8 cellular contexts compared by ENCODE assay signal in genomic region chr11:64229959-64230208, GRCh38. TPM values are rescaled to one million over a fixed set of nuclear protein-coding genes. Genes with fewer than 3 reads are reported as not detected.
DNase-seq lines count a peak whose midpoint lies in the region; ATAC-seq and TF ChIP-seq lines count a peak whose summit lies in the region.

No MANE protein-coding gene starts in this region.

- 23% methylated on average over 7 of the region's 7 CpGs for WGBS in right lobe of liver (ENCODE audit: insufficient coverage, low coverage, low lambda C conversion rate, missing lambda C conversion rate)
- WGBS in thymus: 43% methylated on average over 7 of the region's 7 CpGs

- peaks cover 4% of the 10 kb centered on the region for H3K36me3 Mint-ChIP-seq in activated CD4-positive, alpha-beta T cell treated with anti-CD3 and anti-CD28 coated beads, Interleukin-2, amount 10 ng/mL, durations not matched to agents 24 days and 14 days (ENCODE audit: low read depth)

- H3K27me3 Mint-ChIP-seq in activated CD4-positive, alpha-beta T cell treated with anti-CD3 and anti-CD28 coated beads, Interleukin-2, amount 10 ng/mL, durations not matched to agents 24 days and 14 days: no peaks in the 10 kb centered on the region

- no peaks in the 10 kb centered on the region for H3K36me3 ChIP-seq in right lobe of liver
- peaks cover 3% of the 10 kb centered on the region for H3K36me3 ChIP-seq in thymus (ENCODE audit: control insufficient read depth, insufficient read depth)

- intact Hi-C loops in activated CD4-positive, alpha-beta T cell treated with anti-CD3 and anti-CD28 coated beads, Interleukin-2, amount 10 ng/mL, durations not matched to agents 24 days and 14 days (cut with micrococcal nuclease): loop anchor here (1.0 kb wide), 1 partner anchor 11 kb away; the partner anchor contains the start of gene FKBP2
- intact Hi-C loops in right lobe of liver (cut with DNase I): no loop called here

- H3K27ac Mint-ChIP-seq in activated CD4-positive, alpha-beta T cell treated with anti-CD3 and anti-CD28 coated beads, Interleukin-2, amount 10 ng/mL, durations not matched to agents 24 days and 14 days: peak overlapping the region; percentile 89

- in situ Hi-C loops in astrocyte of the spinal cord (cut with HindIII; ENCODE audit: low sequenced_read_pairs): no loop called here

- no peak for TF ChIP-seq CTCF in astrocyte of the spinal cord (IDR thresholded peaks at IDR 0.05; ENCODE audit: low read depth, low read length)
- no peak for TF ChIP-seq CTCF in right lobe of liver (IDR thresholded peaks at IDR 0.05)

- H3K4me3 Mint-ChIP-seq in activated CD4-positive, alpha-beta T cell treated with anti-CD3 and anti-CD28 coated beads, Interleukin-2, amount 10 ng/mL, durations not matched to agents 24 days and 14 days: peak overlapping the region; percentile 92

- no peak for TF ChIP-seq POLR2A in right lobe of liver (IDR thresholded peaks at IDR 0.05)

- H3K4me3 ChIP-seq in astrocyte of the spinal cord (ENCODE audit: low read depth, low read length) (peak overlapping the region; percentile 78), right lobe of liver (peak overlapping the region; percentile 71 to 78 (median 71)), thymus (ENCODE audit: low read length) (peak overlapping the region; percentile 64)

- H3K27ac ChIP-seq in right lobe of liver (peak overlapping the region; percentile 65 to 90 (median 74)), thymus (ENCODE audit: low read depth) (peak overlapping the region; percentile 94)

- H3K4me1 Mint-ChIP-seq in activated CD4-positive, alpha-beta T cell treated with anti-CD3 and anti-CD28 coated beads, Interleukin-2, amount 10 ng/mL, durations not matched to agents 24 days and 14 days: peaks cover 37% of the 10 kb centered on the region

- no peak for DNase-seq in activated CD4-positive, alpha-beta T cell treated with anti-CD3 and anti-CD28 coated beads, Interleukin-2, amount 10 ng/mL, durations not matched to agents 24 days and 14 days
- no peak for DNase-seq in activated CD4-positive, alpha-beta T cell treated with anti-CD3 and anti-CD28 coated beads for 48 hours
- DNase-seq in astrocyte of the spinal cord (ENCODE audit: low read depth, low spot score) (no peak), right lobe of liver (no peak), NCI-H226 (no peak)

- H3K9me3 ChIP-seq in right lobe of liver: no peaks in the 10 kb centered on the region
- no peaks in the 10 kb centered on the region for H3K9me3 ChIP-seq in thymus (ENCODE audit: control insufficient read depth)

- ATAC-seq in right lobe of liver: no peak
- no peak for ATAC-seq in HG03565 (IDR thresholded peaks at IDR 0.05; ENCODE audit: unreplicated experiment)
- ATAC-seq in GM18858 (IDR thresholded peaks at IDR 0.05; ENCODE audit: unreplicated experiment): no peak

- H3K4me1 ChIP-seq in right lobe of liver (peaks cover 4 to 29% (median 11%) of the 10 kb centered on the region in 4 donors), thymus (ENCODE audit: control insufficient read depth, insufficient read depth, low read length) (peaks cover 32% of the 10 kb centered on the region)

- H3K27me3 ChIP-seq in right lobe of liver (no peaks in the 10 kb centered on the region), thymus (ENCODE audit: control insufficient read depth, insufficient read depth) (no peaks in the 10 kb centered on the region)

- no peaks in the 10 kb centered on the region for H3K9me3 Mint-ChIP-seq in activated CD4-positive, alpha-beta T cell treated with anti-CD3 and anti-CD28 coated beads, Interleukin-2, amount 10 ng/mL, durations not matched to agents 24 days and 14 days

RNA-seq across cellular contexts. Expression of gene DNAJC4, which starts 0.5 kb away (rescaled TPM):
- 19.9 and 20.0 TPM in 2 replicates for total RNA-seq in activated CD4-positive, alpha-beta T cell treated with anti-CD3 and anti-CD28 coated beads, Interleukin-2, amount 10 ng/mL, durations not matched to agents 24 days and 14 days
- total RNA-seq in right lobe of liver: 10 to 100 TPM; 14.6 to 27.6 (median 21.4) TPM
- 134 TPM for polyA plus RNA-seq in thymus

RNA-seq across cellular contexts. Expression of gene NUDT22, which starts 3.8 kb away (rescaled TPM):
- 66.1 and 72.6 TPM in 2 replicates for total RNA-seq in activated CD4-positive, alpha-beta T cell treated with anti-CD3 and anti-CD28 coated beads, Interleukin-2, amount 10 ng/mL, durations not matched to agents 24 days and 14 days
- total RNA-seq in right lobe of liver: 10 to 100 TPM; 23.2 to 46.7 (median 32.1) TPM
- polyA plus RNA-seq in thymus: 93.2 TPM

RNA-seq across cellular contexts. Expression of gene TRPT1, which starts 3.9 kb away (rescaled TPM):
- total RNA-seq in activated CD4-positive, alpha-beta T cell treated with anti-CD3 and anti-CD28 coated beads, Interleukin-2, amount 10 ng/mL, durations not matched to agents 24 days and 14 days: 29.8 and 31.7 TPM in 2 replicates
- total RNA-seq in right lobe of liver: 10 to 100 TPM; 13.5 to 29.6 (median 18.9) TPM
- polyA plus RNA-seq in thymus: 66.7 TPM

RNA-seq across cellular contexts. Expression of gene VEGFB, which starts 4.5 kb away (rescaled TPM):
- total RNA-seq in activated CD4-positive, alpha-beta T cell treated with anti-CD3 and anti-CD28 coated beads, Interleukin-2, amount 10 ng/mL, durations not matched to agents 24 days and 14 days: 65.4 and 66.7 TPM in 2 replicates
- total RNA-seq in right lobe of liver: 10 to 100 TPM in 5 of 6 experiments, 1 to 10 TPM in 1; 7.5 to 33.2 (median 16.6) TPM
- polyA plus RNA-seq in thymus: 70.2 TPM

RNA-seq across cellular contexts. Expression of gene FKBP2, which starts 11.0 kb away (rescaled TPM):
- total RNA-seq in activated CD4-positive, alpha-beta T cell treated with anti-CD3 and anti-CD28 coated beads, Interleukin-2, amount 10 ng/mL, durations not matched to agents 24 days and 14 days: 28.8 and 30.6 TPM in 2 replicates
- 100 to 1,000 TPM in 1 of 6 experiments, 10 to 100 TPM in 5; 49.4 to 108 (median 66.7) TPM for total RNA-seq in right lobe of liver
- polyA plus RNA-seq in thymus: 128 TPM
